Comparison of ENCODE assay signal across 8 cellular contexts in the genomic region with DNA sequence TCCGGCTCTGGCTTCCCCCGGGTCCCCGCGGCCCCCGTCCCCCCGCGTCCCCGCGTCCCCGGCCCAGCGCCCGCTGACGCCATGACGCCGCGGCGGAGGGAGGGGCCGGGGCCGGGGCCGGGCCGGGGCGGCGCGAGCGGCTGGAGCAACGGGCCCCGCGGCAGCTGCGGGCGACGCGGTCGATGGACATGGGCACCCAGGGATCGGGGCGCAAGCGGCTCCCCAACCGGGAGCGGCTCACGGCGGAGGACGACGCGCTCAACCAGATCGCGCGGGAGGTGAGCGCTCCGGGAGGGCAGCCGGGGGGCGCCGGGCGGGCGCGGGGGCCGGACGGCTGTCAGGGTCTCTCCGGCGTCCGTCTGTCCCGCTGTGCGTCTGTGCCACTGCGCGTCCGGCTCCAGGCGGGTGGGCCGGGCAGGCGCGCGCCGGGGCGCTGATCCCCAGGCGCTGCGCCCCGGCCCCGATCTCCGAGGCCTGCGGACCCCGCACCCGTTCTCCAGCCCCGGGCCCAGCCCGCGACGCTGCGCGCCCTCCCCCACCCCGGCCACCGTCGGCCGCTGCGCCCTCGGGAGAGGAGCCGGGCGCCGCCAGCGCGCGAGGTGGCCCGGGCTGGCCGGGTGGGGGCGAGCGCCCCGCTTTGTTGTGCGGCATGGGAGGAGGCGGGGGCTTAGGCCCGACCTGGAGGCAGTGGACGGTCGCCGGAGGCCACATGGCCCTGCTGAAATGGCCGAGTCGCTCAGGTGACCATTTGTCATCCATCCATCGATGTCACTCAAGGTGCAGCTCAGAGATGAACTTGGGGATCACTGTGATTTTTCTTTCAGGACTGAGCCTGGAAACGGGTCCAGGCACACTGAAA. TPM values are rescaled to one million over a fixed set of nuclear protein-coding genes. Genes with fewer than 3 reads are reported as not detected.
A peak's percentile ranks its signal among the peaks of the same experiment; 100 is the strongest.
DNase-seq lines count a peak whose midpoint lies in the region; ATAC-seq and TF ChIP-seq lines count a peak whose summit lies in the region.

Gene LRRFIP1, plus strand, starts transcription at position 125 of the 859 bp plus-strand sequence. Its CDS starts 58 bp downstream, at position 183.

- peak; percentile 37 for DNase-seq in activated T-cell treated with anti-CD3 and anti-CD28 coated beads, Interleukin-2, amount 50 U/mL, for 1 hour
- DNase-seq in activated T-cell treated with anti-CD3 and anti-CD28 coated beads for 4 hours (no peak), fibroblast of villous mesenchyme (ENCODE audit: low read depth) (peak; percentile 26), GM10248 (ENCODE audit: extremely low spot score) (no peak)
- peak; percentile 16 for DNase-seq in activated CD8-positive, alpha-beta T cell treated with anti-CD3 and anti-CD28 coated beads for 36 hours
- no peak for DNase-seq in natural killer cell treated with Interleukin-12 subunit alpha and Interleukin-12 subunit beta and Interleukin-15 and Interleukin-18, amount 100 ng/mL, for 72 hours (ENCODE audit: low spot score)

- no peaks in the 10 kb centered on the region for H3K36me3 Mint-ChIP-seq in activated CD8-positive, alpha-beta T cell treated with anti-CD3 and anti-CD28 coated beads for 36 hours (ENCODE audit: low read depth)
- no peaks in the 10 kb centered on the region for H3K36me3 Mint-ChIP-seq in natural killer cell treated with Interleukin-12 subunit alpha and Interleukin-12 subunit beta and Interleukin-15 and Interleukin-18, amount 100 ng/mL, for 72 hours

- no peak within 1 kb of the TSS for H3K27ac Mint-ChIP-seq in activated CD8-positive, alpha-beta T cell treated with anti-CD3 and anti-CD28 coated beads for 36 hours
- H3K27ac Mint-ChIP-seq in natural killer cell treated with Interleukin-12 subunit alpha and Interleukin-12 subunit beta and Interleukin-15 and Interleukin-18, amount 100 ng/mL, for 72 hours, result no peak within 1 kb of the TSS

- no peak for TF ChIP-seq CTCF in activated CD8-positive, alpha-beta T cell treated with anti-CD3 and anti-CD28 coated beads for 36 hours (IDR thresholded peaks at IDR 0.05)
- TF ChIP-seq CTCF in fibroblast of villous mesenchyme (IDR thresholded peaks at IDR 0.05; ENCODE audit: insufficient read depth, low read depth, low read length) (no peak), GM10248 (IDR thresholded peaks at IDR 0.05; ENCODE audit: control extremely low read depth, extremely low read depth, low read depth, missing control alignments) (no peak)

- H3K27me3 Mint-ChIP-seq in activated CD8-positive, alpha-beta T cell treated with anti-CD3 and anti-CD28 coated beads for 36 hours, result peaks cover 17% of the 10 kb centered on the region
- H3K27me3 Mint-ChIP-seq in natural killer cell treated with Interleukin-12 subunit alpha and Interleukin-12 subunit beta and Interleukin-15 and Interleukin-18, amount 100 ng/mL, for 72 hours, result peaks cover 28 to 38% of the 10 kb centered on the region in 2 donors

- peak; percentile 59 for ATAC-seq in activated CD8-positive, alpha-beta T cell treated with anti-CD3 and anti-CD28 coated beads for 36 hours
- ATAC-seq in natural killer cell treated with Interleukin-12 subunit alpha and Interleukin-12 subunit beta and Interleukin-15 and Interleukin-18, amount 100 ng/mL, for 72 hours, result peak; percentile 57 to 59
- ATAC-seq in GM21526 (IDR thresholded peaks at IDR 0.05; ENCODE audit: low FRiP score, unreplicated experiment) (no peak), HG03457 (IDR thresholded peaks at IDR 0.05; ENCODE audit: unreplicated experiment) (no peak)

- POLR2A ChIA-PET in activated CD8-positive, alpha-beta T cell treated with anti-CD3 and anti-CD28 coated beads for 36 hours (lab: Charles Lee), result interaction anchor here (0.7 to 1.3 kb wide), 2 partner anchors 103 to 117 kb away, joined by 3 read pairs; no protein-coding TSS in a partner anchor
- POLR2A ChIA-PET in GM10248 (lab: Yijun Ruan, JAX), result no interaction called here

- H3K9me3 Mint-ChIP-seq in activated CD8-positive, alpha-beta T cell treated with anti-CD3 and anti-CD28 coated beads for 36 hours, result no peaks in the 10 kb centered on the region
- H3K9me3 Mint-ChIP-seq in natural killer cell treated with Interleukin-12 subunit alpha and Interleukin-12 subunit beta and Interleukin-15 and Interleukin-18, amount 100 ng/mL, for 72 hours, result no peaks in the 10 kb centered on the region

- peak within 1 kb of the TSS; percentile 78 for H3K4me3 Mint-ChIP-seq in activated CD8-positive, alpha-beta T cell treated with anti-CD3 and anti-CD28 coated beads for 36 hours
- H3K4me3 Mint-ChIP-seq in natural killer cell treated with Interleukin-12 subunit alpha and Interleukin-12 subunit beta and Interleukin-15 and Interleukin-18, amount 100 ng/mL, for 72 hours, result peak within 1 kb of the TSS; percentile 66

- peak within 1 kb of the TSS; percentile 67 for H3K4me3 ChIP-seq in fibroblast of villous mesenchyme (ENCODE audit: low read depth, low read length)

- CTCF ChIA-PET in activated CD8-positive, alpha-beta T cell treated with anti-CD3 and anti-CD28 coated beads for 36 hours (lab: Charles Lee), result no interaction called here
- CTCF ChIA-PET in GM10248 (lab: Yijun Ruan, JAX), result no interaction called here

- peaks cover 22% of the 10 kb centered on the region for H3K4me1 Mint-ChIP-seq in activated CD8-positive, alpha-beta T cell treated with anti-CD3 and anti-CD28 coated beads for 36 hours (ENCODE audit: low read depth)
- H3K4me1 Mint-ChIP-seq in natural killer cell treated with Interleukin-12 subunit alpha and Interleukin-12 subunit beta and Interleukin-15 and Interleukin-18, amount 100 ng/mL, for 72 hours (ENCODE audit: low read depth in 2 of 2), result peaks cover 0 to 20% of the 10 kb centered on the region in 2 donors

- intact Hi-C loops in activated CD8-positive, alpha-beta T cell treated with anti-CD3 and anti-CD28 coated beads for 36 hours (cut with micrococcal nuclease), result no loop called here

RNA-seq across cellular contexts. Expression of gene LRRFIP1, which starts in this region (rescaled TPM):
- 100 to 1,000 TPM; 264 to 281 TPM for total RNA-seq in activated CD8-positive, alpha-beta T cell treated with anti-CD3 and anti-CD28 coated beads for 36 hours
- 63.5 and 64.3 TPM in 2 replicates for total RNA-seq in fibroblast of villous mesenchyme
- total RNA-seq in natural killer cell treated with Interleukin-12 subunit alpha and Interleukin-12 subunit beta and Interleukin-15 and Interleukin-18, amount 100 ng/mL, for 72 hours, result 100 to 1,000 TPM; 125 to 203 TPM

Comparison
In these comparisons a context has a peak if more than half of its experiments do, and no peak if none do; other contexts are left out.
1. DNase-seq: peak in activated T-cell treated with anti-CD3 and anti-CD28 coated beads, Interleukin-2, amount 50 U/mL, for 1 hour (single experiment), activated CD8-positive, alpha-beta T cell treated with anti-CD3 and anti-CD28 coated beads for 36 hours (single experiment) and fibroblast of villous mesenchyme (single experiment); none in activated T-cell treated with anti-CD3 and anti-CD28 coated beads for 4 hours (single experiment), natural killer cell treated with Interleukin-12 subunit alpha and Interleukin-12 subunit beta and Interleukin-15 and Interleukin-18, amount 100 ng/mL, for 72 hours (single experiment) and GM10248 (single experiment).
2. ATAC-seq: peak in activated CD8-positive, alpha-beta T cell treated with anti-CD3 and anti-CD28 coated beads for 36 hours (single experiment) and natural killer cell treated with Interleukin-12 subunit alpha and Interleukin-12 subunit beta and Interleukin-15 and Interleukin-18, amount 100 ng/mL, for 72 hours (2 of 2); none in GM21526 (single experiment) and HG03457 (single experiment).